18 cellular contexts compared by ENCODE assay signal in the genomic region with DNA sequence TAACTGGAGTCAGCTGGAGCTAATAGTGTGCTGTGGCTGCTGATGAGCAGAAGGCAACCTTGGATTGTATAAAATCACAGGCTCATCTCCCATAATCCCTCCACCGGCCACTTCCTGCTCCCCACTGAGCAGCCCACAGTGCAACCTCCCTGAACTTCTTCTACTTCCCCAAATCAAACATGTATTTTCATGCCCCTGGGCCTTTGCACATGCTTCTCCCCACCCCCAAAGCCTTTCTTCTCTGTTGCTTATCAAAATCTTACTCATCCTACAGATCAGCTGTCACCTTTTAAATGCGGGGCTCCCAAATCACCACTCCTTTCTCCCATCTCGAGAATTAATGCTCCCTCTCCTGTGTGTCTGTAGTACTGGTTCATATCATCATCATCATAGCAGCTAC. TPM values are rescaled to one million over a fixed set of nuclear protein-coding genes. Genes with fewer than 3 reads are reported as not detected.
DNase-seq lines count a peak whose midpoint lies in the region; ATAC-seq and TF ChIP-seq lines count a peak whose summit lies in the region.
"Had no signal": no experiment of that assay in that cellular context is flagged by ENCODE, and none has a peak within 500 bp of the region (broad histone marks: within the 10 kb centered on the region; RNA-seq: fewer than 3 reads in every experiment).

No MANE protein-coding gene starts in this region.

- peak overlapping the region; percentile 3 for H3K4me3 Mint-ChIP-seq in activated CD4-positive, alpha-beta T cell treated with anti-CD3 and anti-CD28 coated beads for 36 hours
- peak overlapping the region; percentile 32 for H3K4me3 Mint-ChIP-seq in activated B cell treated with CpG ODN at 0.5 μM for 24 hours
- peak overlapping the region in 5 of 8 donors; percentile 10 to 68 (median 39) for H3K4me3 Mint-ChIP-seq in naive B cell

- ATAC-seq in activated CD4-positive, alpha-beta T cell treated with anti-CD3 and anti-CD28 coated beads for 36 hours = no peak
- ATAC-seq in activated B cell treated with CpG ODN at 0.5 μM for 24 hours (ENCODE audit: low read depth) (no peak), naive B cell (ENCODE audit: low read depth in 2 of 2) (no peak)
- ATAC-seq: A549 had no signal

- no peaks in the 10 kb centered on the region for H3K9me3 ChIP-seq in HEK293 (ENCODE audit: control insufficient read depth, insufficient read depth, low read depth, low read length)
- H3K9me3 ChIP-seq: A549, suprapubic skin had no signal

- peak; percentile 43 for DNase-seq in activated CD4-positive, alpha-beta T cell treated with anti-CD3 and anti-CD28 coated beads for 36 hours
- no peak for DNase-seq in activated CD4-positive, alpha-beta T cell treated with anti-CD3 and anti-CD28 coated beads, Interleukin-2, amount 50 U/mL, for 1 hour
- DNase-seq in activated B cell treated with CpG ODN at 0.5 μM for 24 hours (no peak), naive B cell (no peak), NCI-H1048 (lab: John Stamatoyannopoulos, UW) (no peak), NCI-H1105 treated with DMSO at 0.1 percent for 48 hours (lab: John Stamatoyannopoulos, UW) (no peak), glomerular visceral epithelial cell (ENCODE audit: extremely low spot score) (no peak)
- DNase-seq: activated CD4-positive, CD25-positive, alpha-beta regulatory T cell; caudate nucleus; COR-L47; GDM1; NCI-H2107 had no signal

- H3K36me3 Mint-ChIP-seq in activated CD4-positive, alpha-beta T cell treated with anti-CD3 and anti-CD28 coated beads for 36 hours (ENCODE audit: low read depth) = peaks cover 75% of the 10 kb centered on the region
- H3K36me3 Mint-ChIP-seq in activated B cell treated with CpG ODN at 0.5 μM for 24 hours (ENCODE audit: low read depth) (peaks cover 72% of the 10 kb centered on the region), naive B cell (peaks cover 22 to 31% of the 10 kb centered on the region in 2 donors)

- H3K9me3 Mint-ChIP-seq in activated CD4-positive, alpha-beta T cell treated with anti-CD3 and anti-CD28 coated beads for 36 hours (ENCODE audit: low read depth) = no peaks in the 10 kb centered on the region
- H3K9me3 Mint-ChIP-seq in activated B cell treated with CpG ODN at 0.5 μM for 24 hours (peaks cover 3% of the 10 kb centered on the region), naive B cell (peaks cover 0 to 5% (median 0%) of the 10 kb centered on the region in 7 donors)

- H3K27ac ChIP-seq in HEK293 (ENCODE audit: extremely low read depth, low read depth, low read length) = no peak overlapping the region
- H3K27ac ChIP-seq: A549, HL-60, suprapubic skin had no signal

- no peaks in the 10 kb centered on the region for H3K36me3 ChIP-seq in HEK293 (ENCODE audit: control insufficient read depth in 2 of 2, insufficient read depth in 1 of 2, low read length in 2 of 2)
- H3K36me3 ChIP-seq: suprapubic skin had no signal

- peak overlapping the region; percentile 82 for H3K27ac Mint-ChIP-seq in activated CD4-positive, alpha-beta T cell treated with anti-CD3 and anti-CD28 coated beads for 36 hours
- peak overlapping the region; percentile 72 for H3K27ac Mint-ChIP-seq in activated B cell treated with CpG ODN at 0.5 μM for 24 hours
- H3K27ac Mint-ChIP-seq in naive B cell = peak overlapping the region; percentile 33 to 96 (median 78)

- intact Hi-C loops in activated CD4-positive, alpha-beta T cell treated with anti-CD3 and anti-CD28 coated beads for 36 hours (cut with DNase I, micrococcal nuclease) = no loop called here
- intact Hi-C loops in activated B cell treated with CpG ODN at 0.5 μM for 24 hours (cut with micrococcal nuclease) = no loop called here

- H3K27me3 Mint-ChIP-seq in activated CD4-positive, alpha-beta T cell treated with anti-CD3 and anti-CD28 coated beads for 36 hours = no peaks in the 10 kb centered on the region
- no peaks in the 10 kb centered on the region for H3K27me3 Mint-ChIP-seq in activated B cell treated with CpG ODN at 0.5 μM for 24 hours
- H3K27me3 Mint-ChIP-seq in naive B cell = no peaks in the 10 kb centered on the region

- H3K4me3 ChIP-seq in HEK293 (ENCODE audit: low read depth, low read length) = no peak overlapping the region
- H3K4me3 ChIP-seq: A549, smooth muscle cell, suprapubic skin had no signal

- no peaks in the 10 kb centered on the region for H3K4me1 ChIP-seq in HEK293 (ENCODE audit: control insufficient read depth, insufficient read depth, low read length)
- H3K4me1 ChIP-seq: A549, suprapubic skin had no signal

- CTCF ChIA-PET in activated CD4-positive, alpha-beta T cell treated with anti-CD3 and anti-CD28 coated beads for 36 hours (lab: Charles Lee) = interaction anchor here (0.5 to 7.0 kb wide), 8 partner anchors 25 to 84 kb away, joined by 3 to 45 read pairs (median 5); no protein-coding TSS in a partner anchor
- CTCF ChIA-PET in HEK293 (lab: Yijun Ruan, JAX) = interaction anchor here (0.6 to 0.7 kb wide), 2 partner anchors 11 to 46 kb away, joined by 3 to 5 read pairs; no protein-coding TSS in a partner anchor
- CTCF ChIA-PET in activated B cell treated with CpG ODN at 0.5 μM for 24 hours (lab: Charles Lee) = interaction anchor here (2.7 kb wide), 1 partner anchor 76 kb away, joined by 24 read pairs; no protein-coding TSS in a partner anchor

- POLR2A ChIA-PET in activated CD4-positive, alpha-beta T cell treated with anti-CD3 and anti-CD28 coated beads for 36 hours (lab: Charles Lee) = no interaction called here
- POLR2A ChIA-PET in HEK293 (lab: Yijun Ruan, JAX) = no interaction called here
- POLR2A ChIA-PET in activated B cell treated with CpG ODN at 0.5 μM for 24 hours (lab: Charles Lee) = interaction anchor here (0.7 to 2.8 kb wide), 5 partner anchors 10 to 75 kb away, joined by 3 to 10 read pairs (median 4); no protein-coding TSS in a partner anchor

- H3K4me1 Mint-ChIP-seq in activated CD4-positive, alpha-beta T cell treated with anti-CD3 and anti-CD28 coated beads for 36 hours = peaks cover 91% of the 10 kb centered on the region
- H3K4me1 Mint-ChIP-seq in activated B cell treated with CpG ODN at 0.5 μM for 24 hours (peaks cover 85% of the 10 kb centered on the region), naive B cell (peaks cover 50 to 91% (median 70%) of the 10 kb centered on the region in 3 donors)

- TF ChIP-seq CTCF in HEK293 (tag by site-specific recombination; IDR thresholded peaks at IDR 0.05) = no peak
- TF ChIP-seq CTCF in activated B cell treated with CpG ODN at 0.5 μM for 24 hours (IDR thresholded peaks at IDR 0.05) = no peak

TF ChIP-seq in HEK293, 187 proteins besides CTCF, POLR2A, EP300 and RAD21:
- TF ChIP-seq ZNF623 (tag by site-specific recombination; IDR thresholded peaks at IDR 0.05) (peak; percentile 90), ZNF112 (tag by site-specific recombination; IDR thresholded peaks at IDR 0.05) (no peak), YY2 (tag by site-specific recombination; IDR thresholded peaks at IDR 0.05) (no peak)
TF ChIP-seq in HEK293: peak in this region for 1.

RNA-seq across cellular contexts. Expression of a gene that starts 35.8 kb away (rescaled TPM):
- total RNA-seq in activated CD4-positive, alpha-beta T cell treated with anti-CD3 and anti-CD28 coated beads for 36 hours = 10 to 100 TPM; 74.7 to 83.6 TPM
- 174 and 183 TPM in 2 replicates for total RNA-seq in activated B cell treated with CpG ODN at 0.5 μM for 24 hours
- polyA plus RNA-seq in naive B cell (ENCODE audit: low read depth in 6 of 6) = 100 to 1,000 TPM; 411 to 590 (median 456) TPM
- total RNA-seq: SK-MEL-5, smooth muscle cell had no signal
